8 cellular contexts compared by ENCODE assay signal in the genomic region with DNA sequence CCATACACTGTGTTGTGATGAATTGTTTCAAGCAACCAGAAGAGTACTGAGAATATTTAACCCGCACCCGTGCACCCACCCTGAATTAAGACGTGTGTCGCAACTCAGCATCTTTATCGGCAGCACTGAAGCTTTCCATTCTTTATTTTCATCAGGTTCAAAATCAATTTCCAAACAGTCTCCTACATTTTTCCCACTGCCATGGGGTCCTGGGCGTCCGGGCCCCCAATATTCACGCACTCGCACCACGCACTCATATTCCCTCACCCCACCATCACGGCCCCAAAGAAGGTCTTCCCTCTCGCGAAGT. TPM values are rescaled to one million over a fixed set of nuclear protein-coding genes. Genes with fewer than 3 reads are reported as not detected.
DNase-seq lines count a peak whose midpoint lies in the region; ATAC-seq and TF ChIP-seq lines count a peak whose summit lies in the region.

No MANE protein-coding gene starts in this region.

- no peaks in the 10 kb centered on the region for H3K79me2 ChIP-seq in mammary epithelial cell (ENCODE audit: insufficient read depth, low read length)

- no peaks in the 10 kb centered on the region for H4K20me1 ChIP-seq in mammary epithelial cell (ENCODE audit: insufficient read depth, low read length)

- H3K4me2 ChIP-seq in mammary epithelial cell (ENCODE audit: insufficient read depth, low read depth, low read length): peak overlapping the region; percentile 99

- H3K36me3 ChIP-seq in heart right ventricle (peaks cover 0 to 19% (median 0%) of the 10 kb centered on the region in 9 donors), mammary epithelial cell (ENCODE audit: insufficient read depth, low read length) (no peaks in the 10 kb centered on the region), mucosa of rectum (ENCODE audit: control insufficient read depth in 2 of 2, insufficient read depth in 2 of 2, low read length in 2 of 2) (no peaks in the 10 kb centered on the region), uterus (no peaks in the 10 kb centered on the region)

- in situ Hi-C loops in mammary epithelial cell (cut with MboI; ENCODE audit: low sequenced_read_pairs in 2 of 2): no loop called here

- H3K27ac ChIP-seq in heart right ventricle (peak overlapping the region in 9 of 10 donors; percentile 63 to 94 (median 86)), mammary epithelial cell (ENCODE audit: insufficient read depth, low read depth, low read length) (peak overlapping the region; percentile 33), mucosa of rectum (ENCODE audit: low read depth in 2 of 2, low read length in 2 of 2) (peak overlapping the region in 1 of 2 donors; percentile 79), uterus (peak overlapping the region; percentile 80 to 92)

- no peak for TF ChIP-seq POLR2A in uterus (IDR thresholded peaks at IDR 0.05)

- peak overlapping the region; percentile 100 for H2AFZ ChIP-seq in mammary epithelial cell (ENCODE audit: low read depth, low read length)

- H3K4me3 ChIP-seq in heart right ventricle: peak overlapping the region in 9 of 10 donors; percentile 73 to 97 (median 84)
- H3K4me3 ChIP-seq in mammary epithelial cell (replicated peaks in 1 of 3; ENCODE audit: insufficient read depth in 1 of 3, low read depth in 2 of 3, low read length in 3 of 3): peak overlapping the region; percentile 72 to 92 (median 85)
- peak overlapping the region; percentile 83 to 93 for H3K4me3 ChIP-seq in mucosa of rectum (ENCODE audit: low read length in 2 of 2)
- peak overlapping the region; percentile 57 to 78 for H3K4me3 ChIP-seq in uterus

- no peak for DNase-seq in heart right ventricle
- DNase-seq in Right ventricle myocardium inferior (ENCODE audit: missing footprints): no peak
- DNase-seq in mammary epithelial cell: no peak
- DNase-seq in uterus: no peak
- no peak for DNase-seq in amniotic stem cell (lab: John Stamatoyannopoulos, UW)
- no peak for DNase-seq in NCI-H1930 (lab: John Stamatoyannopoulos, UW)

- dilution Hi-C loops in mammary epithelial cell (cut with HindIII; ENCODE audit: low sequenced_read_pairs): loop anchor here (5.0 kb wide), 3 partner anchors 37 to 98 kb away; a partner anchor contains a TSS

- WGBS in heart right ventricle, 2 donors: 27 to 42% methylated on average over 13 of the region's 13 CpGs
- WGBS in mammary epithelial cell (ENCODE audit: low coverage, missing lambda C conversion rate): 36% methylated on average over 11 of the region's 13 CpGs

- H3K9me3 ChIP-seq in heart right ventricle: no peaks in the 10 kb centered on the region
- H3K9me3 ChIP-seq in mammary epithelial cell (replicated peaks; ENCODE audit: insufficient read depth, low read length): no peaks in the 10 kb centered on the region
- H3K9me3 ChIP-seq in mucosa of rectum (ENCODE audit: control insufficient read depth in 2 of 2, low read length in 2 of 2): no peaks in the 10 kb centered on the region
- no peaks in the 10 kb centered on the region for H3K9me3 ChIP-seq in uterus

- ATAC-seq in heart right ventricle (no peak), Right ventricle myocardium inferior (no peak), GM19397 (IDR thresholded peaks at IDR 0.05; ENCODE audit: unreplicated experiment) (no peak)

- peaks cover 0 to 78% (median 17%) of the 10 kb centered on the region in 9 donors for H3K4me1 ChIP-seq in heart right ventricle
- H3K4me1 ChIP-seq in mammary epithelial cell (ENCODE audit: insufficient read depth, low read length): peaks cover 25% of the 10 kb centered on the region
- peaks cover 9 to 10% of the 10 kb centered on the region in 2 donors for H3K4me1 ChIP-seq in mucosa of rectum (ENCODE audit: control insufficient read depth in 2 of 2, insufficient read depth in 2 of 2, low read length in 2 of 2)
- peaks cover 0 to 5% of the 10 kb centered on the region in 2 donors for H3K4me1 ChIP-seq in uterus

- CTCF ChIA-PET in mammary epithelial cell (lab: Charles Lee; ENCODE audit: low non-redundant PET): interaction anchor here (0.7 kb wide), 1 partner anchor 18 kb away, joined by 3 read pairs; no protein-coding TSS in a partner anchor

- no TSS peak for BruUV-seq in mammary epithelial cell (replicated peaks; lab: Mats Ljungman, UMichigan)

- H3K9ac ChIP-seq in mammary epithelial cell (ENCODE audit: insufficient read depth, low read length) (peak overlapping the region; percentile 41), mucosa of rectum (ENCODE audit: low read depth in 1 of 2, low read length in 2 of 2) (peak overlapping the region; percentile 56 to 89)

- H3K27me3 ChIP-seq in heart right ventricle (no peaks in the 10 kb centered on the region), mammary epithelial cell (ENCODE audit: insufficient read depth, low read length) (no peaks in the 10 kb centered on the region), mucosa of rectum (ENCODE audit: control insufficient read depth in 2 of 2, insufficient read depth in 2 of 2, low read length in 2 of 2) (peaks cover 7 to 14% of the 10 kb centered on the region in 2 donors), uterus (no peaks in the 10 kb centered on the region)

- intact Hi-C loops in heart right ventricle (cut with DNase I): loop anchor here in 6 of 10 donors (2.0 to 5.0 kb wide), 5 partner anchors 16 to 34 kb away; a partner anchor contains a TSS
- intact Hi-C loops in Right ventricle myocardium inferior (cut with DNase I): loop anchor here (2.0 kb wide), 3 partner anchors 18 to 34 kb away; a partner anchor contains a TSS
- intact Hi-C loops in mammary epithelial cell (cut with micrococcal nuclease): loop anchor here (5.0 kb wide), 1 partner anchor 88 kb away; no protein-coding TSS in a partner anchor
- intact Hi-C loops in uterus (cut with DNase I; ENCODE audit: low total_unique reads): no loop called here

- TF ChIP-seq CTCF in heart right ventricle (IDR thresholded peaks at IDR 0.05) (no peak), mammary epithelial cell (conservative IDR thresholded peaks at IDR 0.05 in 1 of 2, IDR thresholded peaks at IDR 0.05 in 1 of 2; ENCODE audit: extremely low read depth in 1 of 2, insufficient read depth in 1 of 2, low read depth in 1 of 2, low read length in 2 of 2) (no peak), uterus (IDR thresholded peaks at IDR 0.05) (no peak)

RNA-seq across cellular contexts. Expression of a gene that starts 1.8 kb away (rescaled TPM):
- total RNA-seq in heart right ventricle (1 to 10 TPM in 3 of 10 donors, under 1 TPM in 6, not detected in 1; 0.26 to 10.0 (median 0.67) TPM), Right ventricle myocardium inferior (1.6 TPM), mammary epithelial cell (1 to 10 TPM in 1 of 2 donors, under 1 TPM in 1; 0.17 to 1.5 TPM), uterus (1 to 10 TPM in 1 of 4 donors, not detected in 3; 1.5 TPM)
- polyA plus RNA-seq in heart right ventricle (under 1 TPM; 0.51 to 0.65 TPM), mammary epithelial cell (0.07 TPM)
- polyA minus RNA-seq in mammary epithelial cell: not detected

RNA-seq across cellular contexts. Expression of a gene that starts 5.0 kb away (rescaled TPM):
- total RNA-seq in heart right ventricle (1 to 10 TPM in 2 of 10 donors, under 1 TPM in 7, not detected in 1; 0.33 to 3.0 (median 0.61) TPM), Right ventricle myocardium inferior (0.51 TPM), mammary epithelial cell (under 1 TPM in 1 of 2 donors, not detected in 1; 0.59 TPM), uterus (1 to 10 TPM in 1 of 4 donors, not detected in 3; 1.3 TPM)
- polyA plus RNA-seq in heart right ventricle (under 1 TPM; 0.16 to 0.51 TPM), mammary epithelial cell (0.08 TPM)
- polyA minus RNA-seq in mammary epithelial cell: not detected

RNA-seq across cellular contexts. Expression of a gene that starts 5.7 kb away (rescaled TPM):
- total RNA-seq in heart right ventricle (10 to 100 TPM in 1 of 10 donors, 1 to 10 TPM in 9; 2.6 to 35.6 (median 3.9) TPM), Right ventricle myocardium inferior (9.0 TPM), mammary epithelial cell (not detected), uterus (100 to 1,000 TPM in 1 of 4 donors, 1 to 10 TPM in 2, not detected in 1; 2.6 to 229 (median 3.2) TPM)
- polyA plus RNA-seq in heart right ventricle (1 to 10 TPM; 6.5 to 8.7 TPM), mammary epithelial cell (not detected)
- not detected for polyA minus RNA-seq in mammary epithelial cell

RNA-seq across cellular contexts. Expression of a gene that starts 8.3 kb away (rescaled TPM):
- under 1 TPM in 2 of 10 donors, not detected in 8; 0.15 to 0.86 TPM for total RNA-seq in heart right ventricle
- polyA plus RNA-seq in heart right ventricle: under 1 TPM; 0.06 to 0.44 TPM
- not detected for total RNA-seq in Right ventricle myocardium inferior
- not detected for total RNA-seq in mammary epithelial cell
- polyA plus RNA-seq in mammary epithelial cell: not detected
- not detected for polyA minus RNA-seq in mammary epithelial cell
- under 1 TPM in 1 of 4 donors, not detected in 3; 0.30 TPM for total RNA-seq in uterus

RNA-seq across cellular contexts. Expression of a gene that starts 12.4 kb away (rescaled TPM):
- total RNA-seq in heart right ventricle (1 to 10 TPM in 1 of 10 donors, under 1 TPM in 2, not detected in 7; 0.31 to 1.0 (median 0.33) TPM), Right ventricle myocardium inferior (0.49 TPM), mammary epithelial cell (not detected), uterus (not detected)
- polyA plus RNA-seq in heart right ventricle (not detected), mammary epithelial cell (not detected)
- not detected for polyA minus RNA-seq in mammary epithelial cell
